ENCODE assay signal across 25 cellular contexts in the genomic region with DNA sequence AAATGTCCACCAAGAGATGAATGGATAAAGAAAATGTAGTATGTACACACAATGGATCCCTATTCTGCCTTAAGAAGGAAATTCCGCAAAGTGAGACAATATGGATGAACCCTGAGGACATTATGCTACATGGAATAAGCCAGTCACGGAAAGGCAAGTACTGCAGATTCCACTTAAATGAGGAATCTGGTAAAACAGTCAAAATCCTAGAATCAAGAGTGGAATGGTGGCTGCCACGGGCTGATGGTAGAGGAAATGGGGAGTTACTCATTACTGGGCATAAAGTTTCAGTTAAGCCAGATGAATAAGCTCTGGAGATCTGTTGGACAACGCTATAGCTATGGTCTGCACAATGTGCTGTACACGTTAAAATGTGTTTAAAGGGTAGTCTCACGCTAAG. TPM values are rescaled to one million over a fixed set of nuclear protein-coding genes. Genes with fewer than 3 reads are reported as not detected.
DNase-seq lines count a peak whose midpoint lies in the region; ATAC-seq and TF ChIP-seq lines count a peak whose summit lies in the region.
"Had no signal": no experiment of that assay in that cellular context is flagged by ENCODE, and none has a peak within 500 bp of the region (broad histone marks: within the 10 kb centered on the region; RNA-seq: fewer than 3 reads in every experiment).

No MANE protein-coding gene starts in this region.

- no peaks in the 10 kb centered on the region for H3K9me3 ChIP-seq in uterus
- H3K9me3 ChIP-seq: HAP-1, pancreas, SK-N-SH had no signal

- ATAC-seq in stimulated activated naive CD8-positive, alpha-beta T cell treated with anti-CD3 and anti-CD28 coated beads, Interleukin-15, amount 100 ng/mL, for 72 hours: no peak
- no peak for ATAC-seq in WTC11
- ATAC-seq in naive B cell (ENCODE audit: low read depth in 2 of 2): no peak
- no peak for ATAC-seq in GM21381 (IDR thresholded peaks at IDR 0.05; ENCODE audit: unreplicated experiment)
- ATAC-seq in HG03139 (IDR thresholded peaks at IDR 0.05; ENCODE audit: unreplicated experiment): no peak
- ATAC-seq: activated CD8-positive, alpha-beta memory T cell treated with anti-CD3 and anti-CD28 coated beads, Interleukin-2, amount 10 ng/mL, durations not matched to agents 7 days and 5 days; foreskin keratinocyte; sciatic nerve had no signal

- TF ChIP-seq POLR2A in uterus (IDR thresholded peaks at IDR 0.05): no peak

- no peaks in the 10 kb centered on the region for H3K4me1 ChIP-seq in uterus
- H3K4me1 ChIP-seq: foreskin keratinocyte, HAP-1 had no signal

- H3K4me1 Mint-ChIP-seq in stimulated activated naive CD8-positive, alpha-beta T cell treated with anti-CD3 and anti-CD28 coated beads, Interleukin-15, Interleukin-2, amounts not matched to agents 100 ng/mL and 50 ng/mL, for 24 hours (ENCODE audit: low read depth): peaks cover 69% of the 10 kb centered on the region
- peaks cover 66% of the 10 kb centered on the region for H3K4me1 Mint-ChIP-seq in stimulated activated naive CD8-positive, alpha-beta T cell treated with anti-CD3 and anti-CD28 coated beads, Interleukin-15, amount 100 ng/mL, for 72 hours
- H3K4me1 Mint-ChIP-seq in WTC11 (peaks cover 14% of the 10 kb centered on the region), naive B cell (peaks cover 45 to 69% (median 67%) of the 10 kb centered on the region in 3 donors)

- CTCF ChIA-PET in WTC11 (lab: Charles Lee): no interaction called here

- H3K36me3 Mint-ChIP-seq in stimulated activated naive CD8-positive, alpha-beta T cell treated with anti-CD3 and anti-CD28 coated beads, Interleukin-15, Interleukin-2, amounts not matched to agents 100 ng/mL and 50 ng/mL, for 24 hours (ENCODE audit: low read depth): peaks cover 32% of the 10 kb centered on the region
- H3K36me3 Mint-ChIP-seq in WTC11 (peaks cover 4% of the 10 kb centered on the region), naive B cell (no peaks in the 10 kb centered on the region)

- no peaks in the 10 kb centered on the region for H3K27me3 Mint-ChIP-seq in stimulated activated naive CD8-positive, alpha-beta T cell treated with anti-CD3 and anti-CD28 coated beads, Interleukin-15, Interleukin-2, amounts not matched to agents 100 ng/mL and 50 ng/mL, for 24 hours
- H3K27me3 Mint-ChIP-seq in stimulated activated naive CD8-positive, alpha-beta T cell treated with anti-CD3 and anti-CD28 coated beads, Interleukin-15, amount 100 ng/mL, for 72 hours: no peaks in the 10 kb centered on the region
- no peaks in the 10 kb centered on the region for H3K27me3 Mint-ChIP-seq in WTC11 (ENCODE audit: low read depth)
- H3K27me3 Mint-ChIP-seq in naive B cell: no peaks in the 10 kb centered on the region
- H3K27me3 Mint-ChIP-seq: activated CD8-positive, alpha-beta memory T cell treated with anti-CD3 and anti-CD28 coated beads, Interleukin-2, amount 10 ng/mL, durations not matched to agents 7 days and 5 days had no signal

- no peaks in the 10 kb centered on the region for H3K9me3 Mint-ChIP-seq in stimulated activated naive CD8-positive, alpha-beta T cell treated with anti-CD3 and anti-CD28 coated beads, Interleukin-15, Interleukin-2, amounts not matched to agents 100 ng/mL and 50 ng/mL, for 24 hours
- no peaks in the 10 kb centered on the region for H3K9me3 Mint-ChIP-seq in stimulated activated naive CD8-positive, alpha-beta T cell treated with anti-CD3 and anti-CD28 coated beads, Interleukin-15, amount 100 ng/mL, for 72 hours
- H3K9me3 Mint-ChIP-seq in WTC11 (peaks cover 11% of the 10 kb centered on the region), naive B cell (no peaks in the 10 kb centered on the region)

- no peak overlapping the region for H3K4me3 ChIP-seq in uterus
- H3K4me3 ChIP-seq: cardiac muscle cell, dorsolateral prefrontal cortex, HAP-1, pancreas had no signal

- no peak for DNase-seq in stimulated activated naive CD8-positive, alpha-beta T cell treated with anti-CD3 and anti-CD28 coated beads, Interleukin-15, amount 100 ng/mL, for 72 hours
- DNase-seq in WTC11 (ENCODE audit: low spot score) (no peak), naive B cell (no peak), uterus (no peak), DMS153 (lab: John Stamatoyannopoulos, UW) (no peak)
- DNase-seq: activated CD4-positive, CD25-positive, alpha-beta regulatory T cell treated with anti-CD3 and anti-CD28 coated beads, Interleukin-2, amount 50 U/mL, for 72 hours; activated CD8-positive, alpha-beta memory T cell treated with anti-CD3 and anti-CD28 coated beads, Interleukin-2, amount 10 ng/mL, durations not matched to agents 7 days and 5 days; activated effector memory CD4-positive, alpha-beta T cell treated with Interleukin-2 at 50 U/mL for 16 hours; DND-41; dorsolateral prefrontal cortex; foreskin keratinocyte; Kasumi-1; NCI-H1048; SK-N-SH had no signal

- H3K4me3 Mint-ChIP-seq in stimulated activated naive CD8-positive, alpha-beta T cell treated with anti-CD3 and anti-CD28 coated beads, Interleukin-15, Interleukin-2, amounts not matched to agents 100 ng/mL and 50 ng/mL, for 24 hours: no peak overlapping the region
- H3K4me3 Mint-ChIP-seq in stimulated activated naive CD8-positive, alpha-beta T cell treated with anti-CD3 and anti-CD28 coated beads, Interleukin-15, amount 100 ng/mL, for 72 hours: no peak overlapping the region
- H3K4me3 Mint-ChIP-seq in WTC11: no peak overlapping the region
- H3K4me3 Mint-ChIP-seq in naive B cell: peak overlapping the region in 1 of 8 donors; percentile 8
- H3K4me3 Mint-ChIP-seq: activated CD8-positive, alpha-beta memory T cell treated with anti-CD3 and anti-CD28 coated beads, Interleukin-2, amount 10 ng/mL, durations not matched to agents 7 days and 5 days had no signal

- intact Hi-C loops in uterus (cut with DNase I; ENCODE audit: low total_unique reads): no loop called here

- no peak overlapping the region for H3K27ac ChIP-seq in uterus
- H3K27ac ChIP-seq: cardiac muscle cell, dorsolateral prefrontal cortex, epithelial cell of prostate, foreskin keratinocyte, pancreas had no signal

- TF ChIP-seq CTCF in WTC11 (IDR thresholded peaks at IDR 0.05) (no peak), uterus (IDR thresholded peaks at IDR 0.05) (no peak)

- no peaks in the 10 kb centered on the region for H3K27me3 ChIP-seq in uterus
- H3K27me3 ChIP-seq: cardiac muscle cell, dorsolateral prefrontal cortex, foreskin keratinocyte, pancreas had no signal

- POLR2A ChIA-PET in WTC11 (lab: Charles Lee): no interaction called here

- peak overlapping the region; percentile 39 for H3K27ac Mint-ChIP-seq in stimulated activated naive CD8-positive, alpha-beta T cell treated with anti-CD3 and anti-CD28 coated beads, Interleukin-15, Interleukin-2, amounts not matched to agents 100 ng/mL and 50 ng/mL, for 24 hours
- no peak overlapping the region for H3K27ac Mint-ChIP-seq in stimulated activated naive CD8-positive, alpha-beta T cell treated with anti-CD3 and anti-CD28 coated beads, Interleukin-15, amount 100 ng/mL, for 72 hours
- peak overlapping the region; percentile 6; the same call in 1 of the 2 replicates for H3K27ac Mint-ChIP-seq in WTC11
- peak overlapping the region in 5 of 6 donors; percentile 28 to 85 (median 73) for H3K27ac Mint-ChIP-seq in naive B cell
- H3K27ac Mint-ChIP-seq: activated CD8-positive, alpha-beta memory T cell treated with anti-CD3 and anti-CD28 coated beads, Interleukin-2, amount 10 ng/mL, durations not matched to agents 7 days and 5 days had no signal

- H3K36me3 ChIP-seq in uterus: no peaks in the 10 kb centered on the region
- H3K36me3 ChIP-seq: cardiac muscle cell, HAP-1, pancreas had no signal

TF ChIP-seq in WTC11, 78 proteins besides CTCF, POLR2A, EP300 and RAD21 (continues in another document):
- TF ChIP-seq ZNF423 (CRISPR knock-in tag; IDR thresholded peaks at IDR 0.05): no peak
- TF ChIP-seq, protein P1, sequence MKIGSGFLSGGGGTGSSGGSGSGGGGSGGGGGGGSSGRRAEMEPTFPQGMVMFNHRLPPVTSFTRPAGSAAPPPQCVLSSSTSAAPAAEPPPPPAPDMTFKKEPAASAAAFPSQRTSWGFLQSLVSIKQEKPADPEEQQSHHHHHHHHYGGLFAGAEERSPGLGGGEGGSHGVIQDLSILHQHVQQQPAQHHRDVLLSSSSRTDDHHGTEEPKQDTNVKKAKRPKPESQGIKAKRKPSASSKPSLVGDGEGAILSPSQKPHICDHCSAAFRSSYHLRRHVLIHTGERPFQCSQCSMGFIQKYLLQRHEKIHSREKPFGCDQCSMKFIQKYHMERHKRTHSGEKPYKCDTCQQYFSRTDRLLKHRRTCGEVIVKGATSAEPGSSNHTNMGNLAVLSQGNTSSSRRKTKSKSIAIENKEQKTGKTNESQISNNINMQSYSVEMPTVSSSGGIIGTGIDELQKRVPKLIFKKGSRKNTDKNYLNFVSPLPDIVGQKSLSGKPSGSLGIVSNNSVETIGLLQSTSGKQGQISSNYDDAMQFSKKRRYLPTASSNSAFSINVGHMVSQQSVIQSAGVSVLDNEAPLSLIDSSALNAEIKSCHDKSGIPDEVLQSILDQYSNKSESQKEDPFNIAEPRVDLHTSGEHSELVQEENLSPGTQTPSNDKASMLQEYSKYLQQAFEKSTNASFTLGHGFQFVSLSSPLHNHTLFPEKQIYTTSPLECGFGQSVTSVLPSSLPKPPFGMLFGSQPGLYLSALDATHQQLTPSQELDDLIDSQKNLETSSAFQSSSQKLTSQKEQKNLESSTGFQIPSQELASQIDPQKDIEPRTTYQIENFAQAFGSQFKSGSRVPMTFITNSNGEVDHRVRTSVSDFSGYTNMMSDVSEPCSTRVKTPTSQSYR (CRISPR knock-in tag; IDR thresholded peaks at IDR 0.05): no peak
- TF ChIP-seq MXD4 (CRISPR knock-in tag; IDR thresholded peaks at IDR 0.05; ENCODE audit: borderline replicate concordance): no peak
- TF ChIP-seq, protein P2, sequence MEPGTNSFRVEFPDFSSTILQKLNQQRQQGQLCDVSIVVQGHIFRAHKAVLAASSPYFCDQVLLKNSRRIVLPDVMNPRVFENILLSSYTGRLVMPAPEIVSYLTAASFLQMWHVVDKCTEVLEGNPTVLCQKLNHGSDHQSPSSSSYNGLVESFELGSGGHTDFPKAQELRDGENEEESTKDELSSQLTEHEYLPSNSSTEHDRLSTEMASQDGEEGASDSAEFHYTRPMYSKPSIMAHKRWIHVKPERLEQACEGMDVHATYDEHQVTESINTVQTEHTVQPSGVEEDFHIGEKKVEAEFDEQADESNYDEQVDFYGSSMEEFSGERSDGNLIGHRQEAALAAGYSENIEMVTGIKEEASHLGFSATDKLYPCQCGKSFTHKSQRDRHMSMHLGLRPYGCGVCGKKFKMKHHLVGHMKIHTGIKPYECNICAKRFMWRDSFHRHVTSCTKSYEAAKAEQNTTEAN (CRISPR knock-in tag; IDR thresholded peaks at IDR 0.05): no peak
- no peak for TF ChIP-seq CREM (CRISPR knock-in tag; IDR thresholded peaks at IDR 0.05)
- no peak for TF ChIP-seq RELA (CRISPR knock-in tag; IDR thresholded peaks at IDR 0.05; ENCODE audit: borderline replicate concordance)
- no peak for TF ChIP-seq ETV6 (CRISPR knock-in tag; IDR thresholded peaks at IDR 0.05)
- no peak for TF ChIP-seq ZNF138 (CRISPR knock-in tag; conservative IDR thresholded peaks at IDR 0.05)
- no peak for TF ChIP-seq ZNF219 (CRISPR knock-in tag; IDR thresholded peaks at IDR 0.05; ENCODE audit: borderline replicate concordance)

RNA-seq across cellular contexts. Expression of a gene that starts 47.2 kb away (rescaled TPM):
- 13.1 to 20.5 TPM (median 15.0 TPM) in 3 replicates for total RNA-seq in WTC11 (2021)
- polyA plus RNA-seq in naive B cell (ENCODE audit: low read depth in 6 of 6): 10 to 100 TPM; 12.2 to 73.3 (median 36.3) TPM
- total RNA-seq in uterus: 10 to 100 TPM in 2 of 4 donors, 1 to 10 TPM in 2; 3.3 to 24.6 (median 13.4) TPM

RNA-seq across cellular contexts. Expression of a gene that starts 53.1 kb away (rescaled TPM):
- total RNA-seq in WTC11 (2021) (not detected in 3 replicates), uterus (not detected)
- polyA plus RNA-seq in naive B cell (ENCODE audit: low read depth in 6 of 6): not detected
- total RNA-seq: activated CD8-positive, alpha-beta memory T cell treated with anti-CD3 and anti-CD28 coated beads, Interleukin-2, amount 10 ng/mL, durations not matched to agents 7 days and 5 days; cardiac muscle cell; dorsolateral prefrontal cortex; foreskin keratinocyte; kidney epithelial cell; lung microvascular endothelial cell; pancreas; sciatic nerve had no signal
- polyA plus RNA-seq: cardiac muscle cell, foreskin keratinocyte, pancreas, thymus had no signal

Comparison
In these comparisons a context has a peak if more than half of its experiments do, and no peak if none do; other contexts are left out.
1. H3K27ac Mint-ChIP-seq: peak in stimulated activated naive CD8-positive, alpha-beta T cell treated with anti-CD3 and anti-CD28 coated beads, Interleukin-15, Interleukin-2, amounts not matched to agents 100 ng/mL and 50 ng/mL, for 24 hours (single experiment), WTC11 (single experiment) and naive B cell (5 of 6); none in stimulated activated naive CD8-positive, alpha-beta T cell treated with anti-CD3 and anti-CD28 coated beads, Interleukin-15, amount 100 ng/mL, for 72 hours (0 of 2).